ENCODE assay signal across 9 cellular contexts in the genomic region with DNA sequence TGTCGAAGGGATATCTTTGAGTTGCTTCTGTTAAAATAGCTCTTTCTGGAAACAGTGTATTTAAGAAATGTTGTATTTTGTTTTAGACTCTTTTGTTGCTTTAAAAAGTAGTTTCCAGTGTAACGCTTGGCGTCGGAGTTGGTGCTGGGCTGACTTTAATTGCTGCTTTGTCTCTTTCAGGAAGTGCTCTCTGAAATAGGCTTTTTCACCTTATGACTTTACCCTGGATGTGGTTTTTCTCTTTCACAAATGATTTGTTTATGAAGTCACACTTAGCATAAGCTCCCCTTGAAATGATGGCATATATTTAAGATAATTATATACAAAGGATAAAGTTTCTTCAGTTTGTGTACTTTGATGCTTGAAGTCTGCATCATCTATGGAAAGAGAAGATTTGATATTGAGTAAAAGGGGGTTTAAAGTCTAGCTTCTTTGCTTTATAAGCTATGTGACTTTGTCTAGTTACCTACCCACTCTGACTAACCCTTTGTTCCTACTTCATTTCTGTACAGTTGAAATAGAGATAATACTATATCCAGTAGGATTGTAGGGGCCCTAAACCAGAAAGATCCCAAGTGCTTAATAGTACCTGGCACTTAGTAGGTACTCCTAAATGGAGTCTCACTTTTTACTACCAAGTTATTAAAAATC. TPM values are rescaled to one million over a fixed set of nuclear protein-coding genes. Genes with fewer than 3 reads are reported as not detected.
DNase-seq lines count a peak whose midpoint lies in the region; ATAC-seq and TF ChIP-seq lines count a peak whose summit lies in the region.
"Had no signal": no experiment of that assay in that cellular context is flagged by ENCODE, and none has a peak within 500 bp of the region (broad histone marks: within the 10 kb centered on the region; RNA-seq: fewer than 3 reads in every experiment).

A gene with protein sequence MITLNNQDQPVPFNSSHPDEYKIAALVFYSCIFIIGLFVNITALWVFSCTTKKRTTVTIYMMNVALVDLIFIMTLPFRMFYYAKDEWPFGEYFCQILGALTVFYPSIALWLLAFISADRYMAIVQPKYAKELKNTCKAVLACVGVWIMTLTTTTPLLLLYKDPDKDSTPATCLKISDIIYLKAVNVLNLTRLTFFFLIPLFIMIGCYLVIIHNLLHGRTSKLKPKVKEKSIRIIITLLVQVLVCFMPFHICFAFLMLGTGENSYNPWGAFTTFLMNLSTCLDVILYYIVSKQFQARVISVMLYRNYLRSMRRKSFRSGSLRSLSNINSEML (minus strand): TSS at position 170 of the 651 bp plus-strand sequence. CDS start 2,507 bp downstream, outside the sequence.

- no peaks in the 10 kb centered on the region for H3K36me3 ChIP-seq in colonic mucosa

- peak within 1 kb of the TSS; percentile 38 for H3K4me3 ChIP-seq in Jurkat, Clone E6-1 (ENCODE audit: low read length)
- H3K4me3 ChIP-seq in colonic mucosa, result no peak within 1 kb of the TSS
- H3K4me3 ChIP-seq: cardiac muscle cell had no signal

- H3K9me3 ChIP-seq in colonic mucosa, result no peaks in the 10 kb centered on the region

- no peaks in the 10 kb centered on the region for H3K27me3 ChIP-seq in colonic mucosa
- H3K27me3 ChIP-seq: cardiac muscle cell had no signal

- intact Hi-C loops in colonic mucosa (cut with DNase I) (no loop called here), sciatic nerve (cut with DNase I) (no loop called here)

- ATAC-seq in GM18498 (IDR thresholded peaks at IDR 0.05; ENCODE audit: unreplicated experiment) (peak; percentile 85), GM21619 (IDR thresholded peaks at IDR 0.05; ENCODE audit: unreplicated experiment) (peak; percentile 93), sciatic nerve (no peak)

- no peak for TF ChIP-seq CTCF in colonic mucosa (IDR thresholded peaks at IDR 0.05)

- H3K9ac ChIP-seq in colonic mucosa (ENCODE audit: low read depth in 2 of 2, low read length in 2 of 2), result no peak within 1 kb of the TSS

- H3K27ac ChIP-seq in colonic mucosa, result peak within 1 kb of the TSS; percentile 31
- H3K27ac ChIP-seq: cardiac muscle cell had no signal

- peak; percentile 75 for DNase-seq in Jurkat, Clone E6-1 (ENCODE audit: low read depth, low spot score)
- no peak for DNase-seq in colonic mucosa
- no peak for DNase-seq in cerebellum (ENCODE audit: low spot score)
- DNase-seq in sciatic nerve (ENCODE audit: low spot score), result no peak
- DNase-seq in T1000 (lab: John Stamatoyannopoulos, UW), result no peak
- no peak for DNase-seq in KG1 (lab: John Stamatoyannopoulos, UW)

- no peaks in the 10 kb centered on the region for H3K4me1 ChIP-seq in colonic mucosa

RNA-seq across cellular contexts. Expression of the gene that starts here (rescaled TPM):
- polyA plus RNA-seq in Jurkat, Clone E6-1 (2012; ENCODE audit: insufficient read depth, insufficient read length), result 0.60 TPM
- under 1 TPM in 1 of 2 donors, not detected in 1; 0.35 TPM for total RNA-seq in colonic mucosa
- total RNA-seq in cerebellum, result not detected
- not detected for total RNA-seq in sciatic nerve
- total RNA-seq: cardiac muscle cell had no signal
